In genomic region chr11:2534131-2534956, GRCh38 we compare ENCODE assay signal across 12 cellular contexts.
A peak's percentile ranks its signal among the peaks of the same experiment; 100 is the strongest.
DNase-seq lines count a peak whose midpoint lies in the region; ATAC-seq, FAIRE-seq and TF ChIP-seq lines count a peak whose summit lies in the region.
"Had no signal": no experiment of that assay in that cellular context is flagged by ENCODE, and none has a peak within 500 bp of the region (broad histone marks: within the 10 kb centered on the region; RNA-seq: fewer than 3 reads in every experiment).

No MANE protein-coding gene starts in this region.

- H3K27ac ChIP-seq in keratinocyte (ENCODE audit: control insufficient read depth, insufficient read depth, low read length): peak overlapping the region; percentile 58
- H3K27ac ChIP-seq in upper lobe of left lung: peak overlapping the region in 3 of 4 donors; percentile 2 to 66 (median 21)
- H3K27ac ChIP-seq: A549 had no signal

- H3K27me3 Mint-ChIP-seq in activated CD4-positive, alpha-beta T cell treated with anti-CD3 and anti-CD28 coated beads for 36 hours: no peaks in the 10 kb centered on the region
- H3K27me3 Mint-ChIP-seq in WTC11 (ENCODE audit: low read depth): peaks cover 47% of the 10 kb centered on the region

- DNase-seq in activated CD4-positive, alpha-beta T cell treated with anti-CD3 and anti-CD28 coated beads for 36 hours: peak; percentile 22
- DNase-seq in activated CD4-positive, alpha-beta T cell treated with anti-CD3 and anti-CD28 coated beads for 1 hour: no peak
- DNase-seq in WTC11 (ENCODE audit: low spot score) (no peak), keratinocyte (ENCODE audit: low read depth, low spot score) (peak; percentile 30), upper lobe of left lung (no peak), NOMO-1 treated with DMSO at 0.1 percent for 48 hours (lab: John Stamatoyannopoulos, UW; ENCODE audit: unreplicated experiment) (no peak)
- DNase-seq in stimulated activated naive CD4-positive, alpha-beta T cell treated with Interleukin-2 at 50 U/mL for 16 hours (lab: John Stamatoyannopoulos, UW): no peak
- DNase-seq: effector CD8-positive, alpha-beta T cell; Karpas-422 had no signal

- WGBS in upper lobe of left lung, 2 donors: 90% methylated on average over 23 to 31 of the region's 31 CpGs

- no peaks in the 10 kb centered on the region for H3K9me3 Mint-ChIP-seq in activated CD4-positive, alpha-beta T cell treated with anti-CD3 and anti-CD28 coated beads for 36 hours (ENCODE audit: low read depth)
- H3K9me3 Mint-ChIP-seq in WTC11: no peaks in the 10 kb centered on the region

- H3K9me3 ChIP-seq in keratinocyte (ENCODE audit: control insufficient read depth, low read depth, low read length): no peaks in the 10 kb centered on the region
- no peaks in the 10 kb centered on the region for H3K9me3 ChIP-seq in upper lobe of left lung
- H3K9me3 ChIP-seq: A549 had no signal

- peak overlapping the region; percentile 36 for H3K9ac ChIP-seq in keratinocyte (ENCODE audit: control insufficient read depth, extremely low read depth, insufficient read depth, low read length)

- peaks cover 3% of the 10 kb centered on the region for H4K20me1 ChIP-seq in keratinocyte (ENCODE audit: control insufficient read depth, extremely low read depth, insufficient read depth, low read length)

- no peak for TF ChIP-seq EP300 in upper lobe of left lung (IDR thresholded peaks at IDR 0.05)

- H3K36me3 Mint-ChIP-seq in activated CD4-positive, alpha-beta T cell treated with anti-CD3 and anti-CD28 coated beads for 36 hours (ENCODE audit: low read depth): no peaks in the 10 kb centered on the region
- H3K36me3 Mint-ChIP-seq in WTC11: no peaks in the 10 kb centered on the region

- H3K36me3 ChIP-seq in keratinocyte (ENCODE audit: control insufficient read depth in 2 of 2, extremely low read depth in 1 of 2, insufficient read depth in 2 of 2, low read length in 2 of 2): no peaks in the 10 kb centered on the region
- H3K36me3 ChIP-seq in upper lobe of left lung: peaks cover 0 to 5% (median 0%) of the 10 kb centered on the region in 4 donors

- TF ChIP-seq CTCF in WTC11 (IDR thresholded peaks at IDR 0.05) (no peak), keratinocyte (optimal IDR thresholded peaks at IDR 0.05 in 1 of 3, IDR thresholded peaks at IDR 0.05 in 1 of 3, conservative IDR thresholded peaks at IDR 0.05 in 1 of 3; ENCODE audit: extremely low read depth in 1 of 3, insufficient read depth in 2 of 3, low read length in 3 of 3) (no peak), upper lobe of left lung (IDR thresholded peaks at IDR 0.05) (no peak)

- TF ChIP-seq POLR2A in upper lobe of left lung (IDR thresholded peaks at IDR 0.05): no peak

- H3K4me2 ChIP-seq in keratinocyte (ENCODE audit: control insufficient read depth, extremely low read depth, insufficient read depth, low read depth, low read length): peak overlapping the region; percentile 78
- H3K4me2 ChIP-seq: A549 had no signal

- POLR2A ChIA-PET in activated CD4-positive, alpha-beta T cell treated with anti-CD3 and anti-CD28 coated beads for 36 hours (lab: Charles Lee): interaction anchor here (0.5 to 0.6 kb wide), 2 partner anchors 166 to 627 kb away, joined by 3 read pairs; partner anchors contain the start of gene KCNQ1OT1
- POLR2A ChIA-PET in WTC11 (lab: Charles Lee): interaction anchor here (0.6 to 2.9 kb wide), 5 partner anchors 151 to 358 kb away, joined by 3 to 13 read pairs (median 4); partner anchors contain the start of gene CDKN1C

- H3K4me1 ChIP-seq in keratinocyte (ENCODE audit: control insufficient read depth, extremely low read depth, insufficient read depth, low read length): peaks cover 17% of the 10 kb centered on the region
- H3K4me1 ChIP-seq in upper lobe of left lung: peaks cover 15 to 29% (median 19%) of the 10 kb centered on the region in 4 donors
- H3K4me1 ChIP-seq: A549 had no signal

- no peaks in the 10 kb centered on the region for H3K79me2 ChIP-seq in keratinocyte (ENCODE audit: control insufficient read depth, insufficient read depth, low read length)

- peak; percentile 20 for FAIRE-seq in keratinocyte (lab: Jason Lieb, UNC)
- FAIRE-seq: A549, TTC549 had no signal

- no peak overlapping the region for H3K27ac Mint-ChIP-seq in activated CD4-positive, alpha-beta T cell treated with anti-CD3 and anti-CD28 coated beads for 36 hours
- no peak overlapping the region for H3K27ac Mint-ChIP-seq in WTC11

- H3K4me3 Mint-ChIP-seq in activated CD4-positive, alpha-beta T cell treated with anti-CD3 and anti-CD28 coated beads for 36 hours: no peak overlapping the region
- no peak overlapping the region for H3K4me3 Mint-ChIP-seq in WTC11

- dilution Hi-C loops in keratinocyte (cut with MboI; ENCODE audit: extremely low pct_ligation_motif_present, low sequenced_read_pairs): no loop called here

- H3K4me3 ChIP-seq in keratinocyte (ENCODE audit: control insufficient read depth in 2 of 3, extremely low read depth in 1 of 3, insufficient read depth in 2 of 3, low read depth in 1 of 3, low read length in 3 of 3) (peak overlapping the region in 2 of 3 experiments; percentile 27 to 42), upper lobe of left lung (peak overlapping the region in 1 of 4 donors; percentile 1)
- H3K4me3 ChIP-seq: A549 had no signal

- H3K9me1 ChIP-seq in keratinocyte (ENCODE audit: control insufficient read depth, extremely low read depth, insufficient read depth, low read length): no peaks in the 10 kb centered on the region

- H3K27me3 ChIP-seq in keratinocyte (ENCODE audit: control insufficient read depth, extremely low read depth, insufficient read depth, low read length): no peaks in the 10 kb centered on the region
- H3K27me3 ChIP-seq in upper lobe of left lung: no peaks in the 10 kb centered on the region

- H2AFZ ChIP-seq in keratinocyte (ENCODE audit: control insufficient read depth, low read length): no peak overlapping the region

- intact Hi-C loops in activated CD4-positive, alpha-beta T cell treated with anti-CD3 and anti-CD28 coated beads for 36 hours (cut with DNase I, micrococcal nuclease): loop anchor here in 1 of 2 experiments (5.0 kb wide), 2 partner anchors 337 to 683 kb away; partner anchors contain the start of gene MRGPRG

- CTCF ChIA-PET in activated CD4-positive, alpha-beta T cell treated with anti-CD3 and anti-CD28 coated beads for 36 hours (lab: Charles Lee): interaction anchor here (0.6 to 7.7 kb wide), 11 partner anchors 107 to 551 kb away, joined by 3 to 255 read pairs (median 4); partner anchors contain the start of gene CDKN1C
- CTCF ChIA-PET in WTC11 (lab: Charles Lee): interaction anchor here (0.7 to 8.3 kb wide), 18 partner anchors 23 to 701 kb away, joined by 3 to 369 read pairs (median 4); partner anchors contain the start of genes CDKN1C, PHLDA2 and TSSC4

- peaks cover 15% of the 10 kb centered on the region for H3K4me1 Mint-ChIP-seq in activated CD4-positive, alpha-beta T cell treated with anti-CD3 and anti-CD28 coated beads for 36 hours
- H3K4me1 Mint-ChIP-seq in WTC11: peaks cover 10% of the 10 kb centered on the region

- ATAC-seq in activated CD4-positive, alpha-beta T cell treated with anti-CD3 and anti-CD28 coated beads for 36 hours: no peak
- ATAC-seq in WTC11 (no peak), upper lobe of left lung (ENCODE audit: low FRiP score in 2 of 2) (no peak), GM18511 (IDR thresholded peaks at IDR 0.05; ENCODE audit: unreplicated experiment) (no peak)

TF ChIP-seq in WTC11, 78 proteins besides CTCF, POLR2A, EP300 and RAD21 (continues in another document):
- no peak for TF ChIP-seq TEAD1 (CRISPR knock-in tag; IDR thresholded peaks at IDR 0.05)
- no peak for TF ChIP-seq FOXK1 (CRISPR knock-in tag; IDR thresholded peaks at IDR 0.05)
- TF ChIP-seq ESRRA (CRISPR knock-in tag; IDR thresholded peaks at IDR 0.05; ENCODE audit: borderline replicate concordance): no peak
- no peak for TF ChIP-seq NR2C2 (CRISPR knock-in tag; IDR thresholded peaks at IDR 0.05)
- no peak for TF ChIP-seq RELA (CRISPR knock-in tag; IDR thresholded peaks at IDR 0.05; ENCODE audit: borderline replicate concordance)
- no peak for TF ChIP-seq AR (CRISPR knock-in tag; IDR thresholded peaks at IDR 0.05)
- TF ChIP-seq ZNF121 (CRISPR knock-in tag; IDR thresholded peaks at IDR 0.05): no peak
- TF ChIP-seq ZBTB21 (CRISPR knock-in tag; IDR thresholded peaks at IDR 0.05; ENCODE audit: borderline replicate concordance): no peak

Comparison
In these comparisons a context has a peak if more than half of its experiments do, and no peak if none do; other contexts are left out.
1. DNase-seq: peak in activated CD4-positive, alpha-beta T cell treated with anti-CD3 and anti-CD28 coated beads for 36 hours (single experiment) and keratinocyte (single experiment); none in activated CD4-positive, alpha-beta T cell treated with anti-CD3 and anti-CD28 coated beads for 1 hour (single experiment), WTC11 (single experiment), upper lobe of left lung (0 of 2), NOMO-1 treated with DMSO at 0.1 percent for 48 hours (single experiment) and stimulated activated naive CD4-positive, alpha-beta T cell treated with Interleukin-2 at 50 U/mL for 16 hours (single experiment).